Comparison of ENCODE assay signal across 8 cellular contexts in the genomic region with DNA sequence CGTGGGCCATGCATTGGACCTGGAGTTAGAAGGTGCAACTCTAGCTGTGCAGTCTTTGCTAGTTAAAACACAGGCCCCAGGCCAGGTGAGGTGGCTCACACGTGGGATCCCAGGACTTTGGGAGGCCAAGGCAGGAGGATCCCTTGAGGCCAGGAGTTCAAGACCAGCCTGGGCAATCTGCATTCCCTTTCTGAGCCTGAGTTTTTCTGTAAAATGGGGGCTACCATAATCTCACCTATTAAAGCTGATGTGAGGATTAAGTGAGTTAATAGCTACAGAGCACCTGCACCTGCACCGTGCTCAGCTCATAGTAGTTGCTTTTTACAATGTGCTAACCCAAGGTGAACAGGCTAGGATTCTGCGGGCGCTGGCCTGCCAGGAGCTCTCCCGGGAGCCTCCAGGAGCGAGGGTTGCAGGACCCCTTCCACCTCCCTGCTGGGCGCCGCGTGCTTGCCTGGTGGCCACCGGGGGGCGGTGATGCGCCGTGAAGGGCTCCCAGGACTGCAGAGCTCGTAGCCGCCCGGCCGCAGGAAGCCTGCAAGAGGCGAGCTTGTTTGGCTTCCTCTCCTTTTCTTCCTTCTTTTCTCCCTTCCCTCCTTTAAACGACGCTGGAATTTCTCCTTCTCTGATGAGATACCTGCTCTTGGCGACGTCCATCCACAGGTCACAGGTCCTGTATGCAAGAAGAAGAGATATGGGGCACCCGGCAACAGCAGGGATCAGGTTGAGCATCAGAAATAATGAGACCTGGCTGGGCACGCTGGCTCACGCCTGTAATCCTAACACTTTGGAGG. TPM values are rescaled to one million over a fixed set of nuclear protein-coding genes. Genes with fewer than 3 reads are reported as not detected.
DNase-seq lines count a peak whose midpoint lies in the region; ATAC-seq lines count a peak whose summit lies in the region.

No MANE protein-coding gene starts in this region.

- DNase-seq in SIG-M5 treated with dmso at 0.1 percent for 504 hours (lab: John Stamatoyannopoulos, UW; ENCODE audit: unreplicated experiment) = peak; percentile 20
- no peak for DNase-seq in SIG-M5 (lab: John Stamatoyannopoulos, UW)
- DNase-seq in RKO (ENCODE audit: low spot score) = peak; percentile 17
- peak; percentile 84 for DNase-seq in activated effector memory CD4-positive, alpha-beta T cell treated with anti-CD3 and anti-CD28 coated beads, Interleukin-2, amount 50 U/mL, for 16 hours
- DNase-seq in glomerular visceral epithelial cell (ENCODE audit: extremely low spot score) = peak; percentile 12
- peak; percentile 68 for DNase-seq in sciatic nerve (ENCODE audit: low spot score)

- intact Hi-C loops in sciatic nerve (cut with DNase I) = no loop called here

- ATAC-seq in sciatic nerve (peak; percentile 83), GM18519 (IDR thresholded peaks at IDR 0.05; ENCODE audit: low FRiP score, unreplicated experiment) (no peak), GM18907 (IDR thresholded peaks at IDR 0.05; ENCODE audit: unreplicated experiment) (no peak)

RNA-seq across cellular contexts. Expression of gene ZFP90, which starts 51.3 kb away (rescaled TPM):
- 39.9 TPM for total RNA-seq in sciatic nerve

RNA-seq across cellular contexts. Expression of gene CDH3, which starts 54.7 kb away (rescaled TPM):
- total RNA-seq in sciatic nerve = 10.2 TPM
